ENCODE assay signal across 11 cellular contexts in the genomic region with DNA sequence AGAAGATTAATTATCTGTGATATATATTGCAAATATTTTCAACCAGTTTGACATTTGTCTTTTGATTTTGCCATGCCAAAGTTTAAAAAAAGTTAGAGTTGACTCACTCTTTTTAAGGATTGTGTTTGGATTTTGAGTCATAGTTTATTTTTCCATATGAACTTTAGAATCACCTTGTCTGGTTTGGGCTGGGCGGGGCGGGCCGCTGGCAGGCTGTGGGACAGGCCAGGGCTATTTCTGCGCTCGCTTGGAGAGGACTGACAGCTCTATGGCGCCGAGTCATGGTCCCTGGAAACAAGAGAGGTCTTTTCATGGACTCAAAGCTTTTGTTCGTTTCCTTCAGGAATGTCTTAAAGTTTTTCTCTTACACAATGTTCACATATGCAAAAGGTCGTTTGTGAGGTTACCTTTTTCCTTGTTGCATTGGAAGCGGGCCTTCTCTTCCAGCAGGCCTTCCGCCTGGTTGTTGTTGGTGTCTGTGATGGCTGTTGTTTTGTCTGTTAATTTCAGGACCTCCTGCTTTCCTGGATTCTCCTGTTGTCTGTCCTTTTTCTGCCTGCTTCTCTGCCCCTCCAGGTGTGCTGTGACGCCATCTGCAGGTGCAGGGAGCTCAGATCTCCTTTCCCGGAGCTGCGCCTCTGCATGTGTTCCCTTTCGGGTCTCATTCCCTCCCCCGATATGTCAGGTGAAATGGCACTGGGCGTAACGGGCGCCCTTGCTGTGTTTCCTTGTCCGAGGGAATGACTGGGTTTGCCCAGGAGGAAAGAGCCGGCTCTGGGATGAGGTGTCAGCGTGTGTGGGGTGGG. TPM values are rescaled to one million over a fixed set of nuclear protein-coding genes. Genes with fewer than 3 reads are reported as not detected.
DNase-seq lines count a peak whose midpoint lies in the region; ATAC-seq and TF ChIP-seq lines count a peak whose summit lies in the region.
"Had no signal": no experiment of that assay in that cellular context is flagged by ENCODE, and none has a peak within 500 bp of the region (broad histone marks: within the 10 kb centered on the region; RNA-seq: fewer than 3 reads in every experiment).

No MANE protein-coding gene starts in this region.

- intact Hi-C loops in mucosa of descending colon (cut with DNase I, micrococcal nuclease) = loop anchor here in 1 of 2 donors (10.0 kb wide), 1 partner anchor 57 kb away; the partner anchor contains the start of gene INPP5A

- peak; percentile 74 for DNase-seq in AG08396 (ENCODE audit: low spot score)
- DNase-seq in epithelial cell of proximal tubule (ENCODE audit: low read depth) = no peak
- DNase-seq in mucosa of descending colon = peak in 2 of 3 donors; percentile 76 to 79
- no peak for DNase-seq in DMS153 treated with DMSO at 0.1 percent for 48 hours (lab: John Stamatoyannopoulos, UW; ENCODE audit: unreplicated experiment)
- DNase-seq: activated CD4-positive, alpha-beta memory T cell treated with anti-CD3 and anti-CD28 coated beads, Interleukin-2, amount 10 ng/mL, durations not matched to agents 7 days and 5 days; erythroblast; NCI-H1436 had no signal

- no peaks in the 10 kb centered on the region for H3K36me3 ChIP-seq in mucosa of descending colon (ENCODE audit: low read depth)

- ATAC-seq in mucosa of descending colon = peak; percentile 79
- ATAC-seq in HG03196 (IDR thresholded peaks at IDR 0.05; ENCODE audit: unreplicated experiment) = no peak
- no peak for ATAC-seq in GM21367 (IDR thresholded peaks at IDR 0.05; ENCODE audit: unreplicated experiment)
- no peak for ATAC-seq in HG03280 (IDR thresholded peaks at IDR 0.05; ENCODE audit: unreplicated experiment)

- peaks cover 51% of the 10 kb centered on the region for H3K4me1 ChIP-seq in mucosa of descending colon (ENCODE audit: low read depth)

- TF ChIP-seq CTCF in LNCAP (IDR thresholded peaks at IDR 0.05) = peak; percentile 34; the same call in 1 of the 2 replicates
- peak; percentile 8 for TF ChIP-seq CTCF in epithelial cell of proximal tubule (conservative IDR thresholded peaks at IDR 0.05; ENCODE audit: low read depth, low read length)
- TF ChIP-seq CTCF in mucosa of descending colon (IDR thresholded peaks at IDR 0.05) = no peak

- no peaks in the 10 kb centered on the region for H3K9me3 ChIP-seq in mucosa of descending colon

- H3K4me3 ChIP-seq in epithelial cell of proximal tubule (ENCODE audit: low read depth, low read length) = no peak overlapping the region
- H3K4me3 ChIP-seq in mucosa of descending colon = no peak overlapping the region

RNA-seq across cellular contexts. Expression of gene INPP5A, which starts 53.8 kb away (rescaled TPM):
- total RNA-seq in epithelial cell of proximal tubule (30.4 and 40.8 TPM in 2 replicates), mucosa of descending colon (10 to 100 TPM; 31.7 to 92.8 (median 32.0) TPM)

Comparison
In these comparisons a context has a peak if more than half of its experiments do, and no peak if none do; other contexts are left out.
1. DNase-seq: peak in AG08396 (single experiment) and mucosa of descending colon (2 of 3); none in epithelial cell of proximal tubule (single experiment) and DMS153 treated with DMSO at 0.1 percent for 48 hours (single experiment).